In the genomic region with DNA sequence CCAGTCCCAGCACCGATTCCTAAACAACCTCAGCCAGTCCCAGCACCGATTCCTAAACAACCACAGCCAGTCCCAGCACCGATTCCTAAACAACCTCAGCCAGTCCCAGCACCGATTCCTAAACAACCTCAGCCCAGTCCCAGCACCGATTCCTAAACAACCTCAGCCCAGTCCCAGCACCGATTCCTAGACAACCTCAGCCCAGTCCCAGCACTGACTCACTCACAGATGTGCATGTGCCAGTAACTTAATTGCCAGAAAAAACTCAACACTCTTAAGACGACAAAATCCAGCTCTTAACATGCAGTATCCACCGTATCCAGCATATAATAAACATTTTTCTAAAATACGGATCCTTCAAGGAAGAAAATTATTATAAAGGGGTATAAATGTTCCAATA, we compare ENCODE assay signal across 3 cellular contexts. TPM values are rescaled to one million over a fixed set of nuclear protein-coding genes. Genes with fewer than 3 reads are reported as not detected.
"Had no signal": no experiment of that assay in that cellular context is flagged by ENCODE, and none has a peak within 500 bp of the region (broad histone marks: within the 10 kb centered on the region; RNA-seq: fewer than 3 reads in every experiment).

No MANE protein-coding gene starts in this region.

RNA-seq across cellular contexts. Expression of a gene that starts 12.1 kb away (rescaled TPM):
- total RNA-seq: left ventricle myocardium inferior, pulmonary artery endothelial cell had no signal
- polyA plus RNA-seq: naive thymus-derived CD4-positive, alpha-beta T cell had no signal
